Comparison of ENCODE assay signal across 12 cellular contexts in the genomic region with DNA sequence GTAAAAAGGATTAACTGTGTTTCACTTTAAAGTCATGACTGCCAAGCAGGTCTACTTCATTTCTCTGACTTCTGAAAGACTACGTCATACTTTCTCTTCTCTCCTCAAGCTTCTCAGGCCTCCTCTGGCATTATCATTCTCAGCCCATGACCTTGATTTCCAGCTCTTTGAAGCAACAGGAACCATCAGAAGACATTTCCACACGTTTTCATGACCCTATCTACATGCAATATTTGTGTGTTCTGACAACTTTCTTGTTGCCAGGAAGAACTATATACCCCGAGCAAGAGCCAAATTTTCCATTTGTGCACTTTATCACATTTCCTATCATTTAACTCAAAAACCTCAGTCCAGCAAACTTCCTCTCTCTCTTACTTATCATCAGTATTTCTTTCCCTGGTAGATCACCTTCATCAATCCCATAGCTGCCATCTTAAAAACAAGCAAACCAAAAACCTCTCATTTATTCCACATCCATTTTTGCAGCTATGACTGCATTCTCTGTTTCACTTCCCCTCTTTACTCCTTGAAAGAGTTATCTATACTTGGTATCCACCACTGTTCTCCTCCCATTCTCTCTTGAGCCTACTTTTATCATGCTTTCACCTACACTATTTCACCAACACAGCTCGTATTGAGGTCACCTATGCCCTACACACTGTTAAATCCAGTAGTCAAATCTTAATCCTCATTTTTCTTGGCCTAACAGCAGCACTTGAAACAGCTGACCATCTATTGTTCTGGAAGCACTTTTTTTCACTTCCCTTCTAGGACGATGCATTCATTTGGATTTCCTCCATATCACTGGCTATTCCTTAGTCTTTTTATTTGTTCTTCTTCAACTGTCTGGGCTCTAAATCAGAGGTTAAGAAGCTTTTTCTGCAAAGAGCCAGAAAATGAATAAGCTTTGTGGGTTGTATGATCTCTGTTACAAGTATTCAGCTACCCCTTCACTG. TPM values are rescaled to one million over a fixed set of nuclear protein-coding genes. Genes with fewer than 3 reads are reported as not detected.
A peak's percentile ranks its signal among the peaks of the same experiment; 100 is the strongest.
DNase-seq lines count a peak whose midpoint lies in the region; ATAC-seq, FAIRE-seq and TF ChIP-seq lines count a peak whose summit lies in the region.
"Had no signal": no experiment of that assay in that cellular context is flagged by ENCODE, and none has a peak within 500 bp of the region (broad histone marks: within the 10 kb centered on the region; RNA-seq: fewer than 3 reads in every experiment).

No MANE protein-coding gene starts in this region.

- H3K4me3 Mint-ChIP-seq in activated CD8-positive, alpha-beta T cell treated with anti-CD3 and anti-CD28 coated beads for 36 hours = no peak overlapping the region
- H3K4me3 Mint-ChIP-seq in activated CD8-positive, alpha-beta T cell treated with anti-CD3 and anti-CD28 coated beads, Interleukin-2, amount 10 ng/mL, durations not matched to agents 7 days and 5 days = no peak overlapping the region
- H3K4me3 Mint-ChIP-seq in naive B cell = no peak overlapping the region
- H3K4me3 Mint-ChIP-seq: dendritic cell treated with granulocyte-macrophage colony-stimulating factor and Interleukin-4, amounts not matched to agents 40 ng/mL and 50 ng/mL, for 4 days; H9 had no signal

- H3K27me3 ChIP-seq in esophagus squamous epithelium (no peaks in the 10 kb centered on the region), small intestine (ENCODE audit: control insufficient read depth in 2 of 2, insufficient read depth in 2 of 2, low read length in 2 of 2) (no peaks in the 10 kb centered on the region)

- no peaks in the 10 kb centered on the region for H3K4me1 Mint-ChIP-seq in activated CD8-positive, alpha-beta T cell treated with anti-CD3 and anti-CD28 coated beads for 36 hours (ENCODE audit: low read depth)
- H3K4me1 Mint-ChIP-seq in activated CD8-positive, alpha-beta T cell treated with anti-CD3 and anti-CD28 coated beads, Interleukin-2, amount 10 ng/mL, durations not matched to agents 7 days and 5 days (ENCODE audit: low read depth) = no peaks in the 10 kb centered on the region
- peaks cover 0 to 8% (median 0%) of the 10 kb centered on the region in 3 donors for H3K4me1 Mint-ChIP-seq in naive B cell
- H3K4me1 Mint-ChIP-seq: H9 had no signal

- no peaks in the 10 kb centered on the region for H3K9me3 Mint-ChIP-seq in activated CD8-positive, alpha-beta T cell treated with anti-CD3 and anti-CD28 coated beads for 36 hours
- no peaks in the 10 kb centered on the region for H3K9me3 Mint-ChIP-seq in activated CD8-positive, alpha-beta T cell treated with anti-CD3 and anti-CD28 coated beads, Interleukin-2, amount 10 ng/mL, durations not matched to agents 7 days and 5 days (ENCODE audit: insufficient read depth)
- H3K9me3 Mint-ChIP-seq in naive B cell = no peaks in the 10 kb centered on the region
- H3K9me3 Mint-ChIP-seq: activated T-helper 2 cell treated with anti-CD3 and anti-CD28 coated beads, Interferon-gamma antibody, Interleukin-2, Interleukin-4, amounts not matched to agents 10 μg/mL and 5 μg/mL and 100 μg/mL, durations not matched to agents 14 hours and 24 hours and 36 hours; dendritic cell treated with granulocyte-macrophage colony-stimulating factor and Interleukin-4, amounts not matched to agents 40 ng/mL and 50 ng/mL, for 4 days; H9 had no signal

- no peak overlapping the region for H3K27ac ChIP-seq in esophagus squamous epithelium
- H3K27ac ChIP-seq in small intestine (ENCODE audit: low read depth in 1 of 2, low read length in 1 of 2) = no peak overlapping the region
- H3K27ac ChIP-seq: VCaP had no signal

- CTCF ChIA-PET in activated CD8-positive, alpha-beta T cell treated with anti-CD3 and anti-CD28 coated beads for 36 hours (lab: Charles Lee) = interaction anchor here (1.7 to 2.2 kb wide), 3 partner anchors 19 to 186 kb away, joined by 6 to 15 read pairs (median 12); no protein-coding TSS in a partner anchor
- CTCF ChIA-PET in activated CD8-positive, alpha-beta T cell treated with anti-CD3 and anti-CD28 coated beads, Interleukin-2, amount 10 ng/mL, durations not matched to agents 7 days and 5 days (lab: Charles Lee) = interaction anchor here (1.7 to 4.1 kb wide), 2 partner anchors 19 to 186 kb away, joined by 8 to 25 read pairs; no protein-coding TSS in a partner anchor

- H3K36me3 ChIP-seq in esophagus squamous epithelium (peaks cover 0 to 100% (median 10%) of the 10 kb centered on the region in 3 donors), small intestine (ENCODE audit: control insufficient read depth in 2 of 2, insufficient read depth in 2 of 2, low read length in 2 of 2) (peaks cover 6 to 27% of the 10 kb centered on the region in 2 donors)

- H3K36me3 Mint-ChIP-seq in activated CD8-positive, alpha-beta T cell treated with anti-CD3 and anti-CD28 coated beads for 36 hours (ENCODE audit: low read depth) = peaks cover 21% of the 10 kb centered on the region
- H3K36me3 Mint-ChIP-seq in activated CD8-positive, alpha-beta T cell treated with anti-CD3 and anti-CD28 coated beads, Interleukin-2, amount 10 ng/mL, durations not matched to agents 7 days and 5 days (ENCODE audit: low read depth) = peaks cover 18% of the 10 kb centered on the region
- H3K36me3 Mint-ChIP-seq in naive B cell = peaks cover 11 to 22% of the 10 kb centered on the region in 2 donors

- no peak overlapping the region for H3K4me3 ChIP-seq in esophagus squamous epithelium
- no peak overlapping the region for H3K4me3 ChIP-seq in small intestine (ENCODE audit: low read depth in 1 of 2, low read length in 2 of 2)

- WGBS in esophagus squamous epithelium, 2 donors = 67 to 75% methylated on average over 5 of the region's 5 CpGs
- 71 to 88% (median 83%) methylated on average over 5 of the region's 5 CpGs for WGBS in small intestine, 3 donors

- H3K27me3 Mint-ChIP-seq in activated CD8-positive, alpha-beta T cell treated with anti-CD3 and anti-CD28 coated beads for 36 hours = no peaks in the 10 kb centered on the region
- no peaks in the 10 kb centered on the region for H3K27me3 Mint-ChIP-seq in activated CD8-positive, alpha-beta T cell treated with anti-CD3 and anti-CD28 coated beads, Interleukin-2, amount 10 ng/mL, durations not matched to agents 7 days and 5 days (ENCODE audit: low read depth)
- no peaks in the 10 kb centered on the region for H3K27me3 Mint-ChIP-seq in naive B cell
- H3K27me3 Mint-ChIP-seq: dendritic cell treated with granulocyte-macrophage colony-stimulating factor and Interleukin-4, amounts not matched to agents 40 ng/mL and 50 ng/mL, for 4 days had no signal

- H3K27ac Mint-ChIP-seq in activated CD8-positive, alpha-beta T cell treated with anti-CD3 and anti-CD28 coated beads for 36 hours = no peak overlapping the region
- H3K27ac Mint-ChIP-seq in activated CD8-positive, alpha-beta T cell treated with anti-CD3 and anti-CD28 coated beads, Interleukin-2, amount 10 ng/mL, durations not matched to agents 7 days and 5 days = no peak overlapping the region
- no peak overlapping the region for H3K27ac Mint-ChIP-seq in naive B cell
- H3K27ac Mint-ChIP-seq: activated T-helper 2 cell treated with anti-CD3 and anti-CD28 coated beads, Interferon-gamma antibody, Interleukin-2, Interleukin-4, amounts not matched to agents 10 μg/mL and 5 μg/mL and 100 μg/mL, durations not matched to agents 14 hours and 24 hours and 36 hours; dendritic cell treated with granulocyte-macrophage colony-stimulating factor and Interleukin-4, amounts not matched to agents 40 ng/mL and 50 ng/mL, for 4 days; H9 had no signal

- DNase-seq in activated CD8-positive, alpha-beta T cell treated with anti-CD3 and anti-CD28 coated beads for 36 hours = no peak
- no peak for DNase-seq in activated CD8-positive, alpha-beta T cell treated with anti-CD3 and anti-CD28 coated beads, Interleukin-2, amount 10 ng/mL, durations not matched to agents 7 days and 5 days
- DNase-seq in naive B cell (no peak), esophagus squamous epithelium (lab: John Stamatoyannopoulos, UW) (no peak), NCI-H1694 (lab: John Stamatoyannopoulos, UW) (no peak), small intestine (no peak)
- DNase-seq: H9 had no signal

- no peak for TF ChIP-seq POLR2A in esophagus squamous epithelium (IDR thresholded peaks at IDR 0.05)

- no peaks in the 10 kb centered on the region for H3K4me1 ChIP-seq in esophagus squamous epithelium
- no peaks in the 10 kb centered on the region for H3K4me1 ChIP-seq in small intestine (ENCODE audit: control insufficient read depth in 2 of 2, insufficient read depth in 1 of 2, low read depth in 1 of 2, low read length in 1 of 2)

- ATAC-seq in activated CD8-positive, alpha-beta T cell treated with anti-CD3 and anti-CD28 coated beads for 36 hours = peak; percentile 58
- no peak for ATAC-seq in activated CD8-positive, alpha-beta T cell treated with anti-CD3 and anti-CD28 coated beads, Interleukin-2, amount 10 ng/mL, durations not matched to agents 7 days and 5 days
- ATAC-seq in HG02588 (IDR thresholded peaks at IDR 0.05; ENCODE audit: unreplicated experiment) (peak; percentile 83), HG03521 (IDR thresholded peaks at IDR 0.05; ENCODE audit: unreplicated experiment) (peak; percentile 80), naive B cell (ENCODE audit: low read depth in 2 of 2) (peak; percentile 63 to 83)

- intact Hi-C loops in activated CD8-positive, alpha-beta T cell treated with anti-CD3 and anti-CD28 coated beads for 36 hours (cut with micrococcal nuclease) = no loop called here
- intact Hi-C loops in esophagus squamous epithelium (cut with DNase I) = no loop called here

- POLR2A ChIA-PET in activated CD8-positive, alpha-beta T cell treated with anti-CD3 and anti-CD28 coated beads for 36 hours (lab: Charles Lee) = interaction anchor here (0.8 kb wide), 1 partner anchor 10 kb away, joined by 4 read pairs; no protein-coding TSS in a partner anchor
- POLR2A ChIA-PET in activated CD8-positive, alpha-beta T cell treated with anti-CD3 and anti-CD28 coated beads, Interleukin-2, amount 10 ng/mL, durations not matched to agents 7 days and 5 days (lab: Charles Lee) = no interaction called here

- TF ChIP-seq CTCF in activated CD8-positive, alpha-beta T cell treated with anti-CD3 and anti-CD28 coated beads for 36 hours (IDR thresholded peaks at IDR 0.05) = no peak
- TF ChIP-seq CTCF in esophagus squamous epithelium (IDR thresholded peaks at IDR 0.05) = no peak

- FAIRE-seq in small intestine (lab: Jason Lieb, UNC) = no peak

- no peaks in the 10 kb centered on the region for H3K9me3 ChIP-seq in esophagus squamous epithelium
- H3K9me3 ChIP-seq in small intestine (ENCODE audit: control insufficient read depth, low read depth) = no peaks in the 10 kb centered on the region

RNA-seq across cellular contexts. Expression of a gene that starts 47.1 kb away (rescaled TPM):
- 10 to 100 TPM; 11.8 to 15.1 TPM for total RNA-seq in activated CD8-positive, alpha-beta T cell treated with anti-CD3 and anti-CD28 coated beads for 36 hours
- 10 to 100 TPM; 16.0 to 16.4 TPM for total RNA-seq in activated CD8-positive, alpha-beta T cell treated with anti-CD3 and anti-CD28 coated beads, Interleukin-2, amount 10 ng/mL, durations not matched to agents 7 days and 5 days
- polyA plus RNA-seq in naive B cell (ENCODE audit: low read depth in 6 of 6) (100 to 1,000 TPM; 141 to 257 (median 207) TPM), small intestine (10 to 100 TPM; 24.7 to 35.4 (median 33.8) TPM)
- total RNA-seq in esophagus squamous epithelium = 10 to 100 TPM; 23.7 to 34.1 (median 26.8) TPM
